22 cellular contexts compared by ENCODE assay signal in the genomic region with DNA sequence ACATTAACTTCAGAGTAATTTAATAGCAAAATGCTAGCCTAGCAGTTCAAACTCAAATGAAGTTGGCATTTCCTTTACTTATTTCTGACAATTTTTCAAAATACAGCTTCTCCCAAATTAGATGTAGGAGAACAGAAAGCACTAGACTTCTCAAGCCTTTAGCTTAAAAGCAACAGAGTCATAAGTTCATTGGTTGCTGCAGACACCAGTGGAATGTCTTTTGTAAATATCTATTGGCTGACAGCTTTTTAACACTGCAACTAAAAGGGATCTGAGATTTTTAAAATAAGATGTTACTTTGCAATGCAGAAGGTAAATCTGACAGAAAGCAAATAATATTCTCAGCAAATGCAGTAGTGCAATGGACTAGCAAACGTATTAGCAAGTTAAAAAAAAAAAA.
A peak's percentile ranks its signal among the peaks of the same experiment; 100 is the strongest.
DNase-seq lines count a peak whose midpoint lies in the region; ATAC-seq and TF ChIP-seq lines count a peak whose summit lies in the region.
"Had no signal": no experiment of that assay in that cellular context is flagged by ENCODE, and none has a peak within 500 bp of the region (broad histone marks: within the 10 kb centered on the region; RNA-seq: fewer than 3 reads in every experiment).

No MANE protein-coding gene starts in this region.

- H4K8ac ChIP-seq in IMR-90 (ENCODE audit: low read depth in 2 of 2, low read length in 2 of 2): no peak overlapping the region

- no peak overlapping the region for H2BK120ac ChIP-seq in IMR-90 (ENCODE audit: low read depth, low read length)

- H3K4me2 ChIP-seq in IMR-90 (ENCODE audit: low read depth, low read length): no peak overlapping the region
- H3K4me2 ChIP-seq: A549, BLaER1 had no signal

- H3K79me1 ChIP-seq in IMR-90 (ENCODE audit: low read depth in 1 of 2, low read length in 2 of 2): no peaks in the 10 kb centered on the region

- no peak overlapping the region for H2AK9ac ChIP-seq in IMR-90 (replicated peaks; ENCODE audit: low read depth, low read length, poor library complexity)

- TF ChIP-seq POLR2A in IMR-90 (IDR thresholded peaks at IDR 0.05; ENCODE audit: low read depth, low read length) (no peak), esophagus squamous epithelium (IDR thresholded peaks at IDR 0.05) (no peak), transverse colon (IDR thresholded peaks at IDR 0.05) (no peak)

- H3K27ac ChIP-seq in ACC112 (ENCODE audit: low read depth, low read length) (no peak overlapping the region), IMR-90 (ENCODE audit: insufficient read depth, low read length) (no peak overlapping the region), SK-N-MC (peak overlapping the region; percentile 6; the same call in 1 of the 2 replicates), esophagus squamous epithelium (no peak overlapping the region), transverse colon (no peak overlapping the region)
- H3K27ac ChIP-seq: 22Rv1, A549, BLaER1 had no signal

- dilution Hi-C loops in IMR-90 (cut with HindIII; ENCODE audit: low sequenced_read_pairs, unreplicated experiment): no loop called here

- TF ChIP-seq EP300 in transverse colon (IDR thresholded peaks at IDR 0.05; ENCODE audit: low read depth): no peak

- H3K9ac ChIP-seq in IMR-90 (ENCODE audit: low read depth, low read length) (no peak overlapping the region), SK-N-MC (ENCODE audit: insufficient read length) (peak overlapping the region; percentile 24)
- H3K9ac ChIP-seq: BLaER1 had no signal

- H3K4me1 ChIP-seq in ACC112 (ENCODE audit: control insufficient read depth, insufficient read depth, low read length, unreplicated experiment) (no peaks in the 10 kb centered on the region), IMR-90 (ENCODE audit: control insufficient read depth, insufficient read depth, low read length) (no peaks in the 10 kb centered on the region), esophagus squamous epithelium (peaks cover 0 to 19% (median 0%) of the 10 kb centered on the region in 3 donors), transverse colon (no peaks in the 10 kb centered on the region)
- H3K4me1 ChIP-seq: A549, BE2C had no signal

- H3K36me3 ChIP-seq in ACC112 (ENCODE audit: insufficient read depth, low read length) (no peaks in the 10 kb centered on the region), IMR-90 (ENCODE audit: control insufficient read depth, insufficient read depth, low read length) (no peaks in the 10 kb centered on the region), SK-N-MC (ENCODE audit: insufficient read depth, low read length) (no peaks in the 10 kb centered on the region), esophagus squamous epithelium (no peaks in the 10 kb centered on the region), transverse colon (no peaks in the 10 kb centered on the region)
- H3K36me3 ChIP-seq: BE2C, BLaER1 had no signal

- TF ChIP-seq CTCF in IMR-90 (conservative IDR thresholded peaks at IDR 0.05; ENCODE audit: low read depth, low read length) (no peak), esophagus squamous epithelium (IDR thresholded peaks at IDR 0.05) (no peak), transverse colon (IDR thresholded peaks at IDR 0.05) (no peak)

- POLR2A ChIA-PET in IMR-90 (lab: Charles Lee; ENCODE audit: unreplicated experiment): no interaction called here

- no peak overlapping the region for H4K91ac ChIP-seq in IMR-90 (ENCODE audit: insufficient read depth, low read depth, low read length)

- H2BK15ac ChIP-seq in IMR-90 (ENCODE audit: low read depth, low read length): no peak overlapping the region

- intact Hi-C loops in IMR-90 (cut with micrococcal nuclease) (loop anchor here (2.0 to 10.0 kb wide), 2 partner anchors 273 to 507 kb away; no protein-coding TSS in a partner anchor), esophagus squamous epithelium (cut with DNase I) (loop anchor here (10.0 kb wide), 1 partner anchor 63 kb away; no protein-coding TSS in a partner anchor), transverse colon (cut with DNase I; ENCODE audit: low total_unique reads) (loop anchor here (2.0 kb wide), 1 partner anchor 423 kb away; no protein-coding TSS in a partner anchor)

- ATAC-seq in IMR-90 (ENCODE audit: low read depth): peak; percentile 77
- ATAC-seq: A549, GM12878 had no signal

- BruUV-seq in IMR-90 (replicated peaks; lab: Mats Ljungman, UMichigan): no TSS peak

- no peak overlapping the region for H3K23ac ChIP-seq in IMR-90 (ENCODE audit: low read depth, low read length)

- H3K27me3 ChIP-seq in ACC112 (ENCODE audit: insufficient read depth, low read length) (no peaks in the 10 kb centered on the region), IMR-90 (ENCODE audit: control insufficient read depth, insufficient read depth, low read length) (no peaks in the 10 kb centered on the region), esophagus squamous epithelium (no peaks in the 10 kb centered on the region), transverse colon (no peaks in the 10 kb centered on the region)
- H3K27me3 ChIP-seq: BE2C, BLaER1 had no signal

- H2AFZ ChIP-seq in ACC112 (ENCODE audit: low read length, unreplicated experiment) (peak overlapping the region; percentile 41), IMR-90 (replicated peaks; ENCODE audit: low read length, poor library complexity) (no peak overlapping the region)

- in situ Hi-C loops in IMR-90 (cut with MboI; ENCODE audit: low sequenced_read_pairs): no loop called here
- in situ Hi-C loops in transverse colon (cut with MboI; ENCODE audit: low pct_ligation_motif_present in 1 of 4, low pct_unique_long_range_greater_than_20kb in 1 of 4, low sequenced_read_pairs in 3 of 4): loop anchor here in 2 of 4 donors (25.0 kb wide), 1 partner anchor 426 kb away; no protein-coding TSS in a partner anchor

- no CpG with 5 or more reads among the region's 1 CpG for WGBS in IMR-90 (ENCODE audit: extremely low coverage in 2 of 2, insufficient read length in 1 of 2), 2 experiments
- 68 to 69% methylated on average over 1 of the region's 1 CpG for WGBS in esophagus squamous epithelium, 2 donors
- 63 to 100% methylated on average over 1 of the region's 1 CpG for WGBS in transverse colon (ENCODE audit: low coverage in 1 of 2), 2 donors

- no peaks in the 10 kb centered on the region for H3K9me3 ChIP-seq in IMR-90 (ENCODE audit: control insufficient read depth, insufficient read depth, low read length)
- no peaks in the 10 kb centered on the region for H3K9me3 ChIP-seq in SK-N-MC (ENCODE audit: low read depth, low read length)
- no peaks in the 10 kb centered on the region for H3K9me3 ChIP-seq in esophagus squamous epithelium
- no peaks in the 10 kb centered on the region for H3K9me3 ChIP-seq in transverse colon
- H3K9me3 ChIP-seq: A549, BE2C, BLaER1 had no signal

- H3K79me2 ChIP-seq in ACC112 (ENCODE audit: control insufficient read depth, insufficient read depth, low read length, unreplicated experiment): no peaks in the 10 kb centered on the region

- no peaks in the 10 kb centered on the region for H3K9me1 ChIP-seq in IMR-90 (ENCODE audit: insufficient read depth, low read length)

- no peak overlapping the region for H3K4me3 ChIP-seq in ACC112 (ENCODE audit: low read depth, low read length)
- H3K4me3 ChIP-seq in IMR-90 (ENCODE audit: insufficient read depth, low read depth, low read length): no peak overlapping the region
- H3K4me3 ChIP-seq in SK-N-MC: no peak overlapping the region
- no peak overlapping the region for H3K4me3 ChIP-seq in esophagus squamous epithelium
- no peak overlapping the region for H3K4me3 ChIP-seq in transverse colon
- H3K4me3 ChIP-seq: A549, BLaER1, GM12878 had no signal

- H2BK20ac ChIP-seq in IMR-90 (ENCODE audit: low read depth, low read length): no peak overlapping the region

- H3K14ac ChIP-seq in IMR-90 (replicated peaks; ENCODE audit: low read depth, low read length): no peak overlapping the region

- no peaks in the 10 kb centered on the region for H4K20me1 ChIP-seq in IMR-90 (ENCODE audit: insufficient read depth, low read length)
- H4K20me1 ChIP-seq: BLaER1 had no signal

- H3K18ac ChIP-seq in IMR-90 (ENCODE audit: low read depth, low read length): no peak overlapping the region

- TF ChIP-seq RAD21 in IMR-90 (IDR thresholded peaks at IDR 0.05; ENCODE audit: low read length): no peak

- H3K4ac ChIP-seq in IMR-90 (ENCODE audit: low read depth, low read length): no peak overlapping the region

- DNase-seq in IMR-90: peak; percentile 20
- DNase-seq in SK-N-MC (ENCODE audit: low read depth, low spot score): no peak
- DNase-seq in esophagus squamous epithelium (lab: John Stamatoyannopoulos, UW): no peak
- no peak for DNase-seq in GDM1 (lab: John Stamatoyannopoulos, UW)
- no peak for DNase-seq in transverse colon
- DNase-seq: ACHN; BE2C; C1 segment of cervical spinal cord; CD4-positive, alpha-beta memory T cell; CD4-positive, CD25-positive, alpha-beta regulatory T cell; CD8-positive, alpha-beta memory T cell; COR-L47; DMS 273 treated with DMSO at 0.1 percent for 48 hours; DMS153; DMS53; DMS79; DND-41 had no signal

- CTCF ChIA-PET in IMR-90 (lab: Yijun Ruan, JAX): interaction anchor here (0.6 to 1.9 kb wide), 5 partner anchors 10 to 423 kb away, joined by 3 to 8 read pairs (median 5); no protein-coding TSS in a partner anchor

- H2BK5ac ChIP-seq in IMR-90 (ENCODE audit: low read depth, low read length, poor library complexity, severe bottlenecking): no peak overlapping the region

- no peak overlapping the region for H3K56ac ChIP-seq in IMR-90 (ENCODE audit: extremely low read depth, insufficient read depth, low read length)

- H2AK5ac ChIP-seq in IMR-90 (ENCODE audit: low read depth, low read length): no peak overlapping the region

- no peak overlapping the region for H4K5ac ChIP-seq in IMR-90 (ENCODE audit: low read depth, low read length)

TF ChIP-seq in IMR-90, 13 proteins besides CTCF, POLR2A, EP300 and RAD21 (continues in another document):
- TF ChIP-seq BHLHE40 (IDR thresholded peaks at IDR 0.05; ENCODE audit: low read depth, low read length) (no peak), MAZ (IDR thresholded peaks at IDR 0.05; ENCODE audit: borderline replicate concordance, low read depth, low read length) (no peak), FOS (IDR thresholded peaks at IDR 0.05; ENCODE audit: low read depth, low read length) (no peak), SMC3 (IDR thresholded peaks at IDR 0.05; ENCODE audit: low read depth, low read length) (no peak), CEBPB (IDR thresholded peaks at IDR 0.05; ENCODE audit: low read depth, low read length) (no peak), RCOR1 (IDR thresholded peaks at IDR 0.05; ENCODE audit: insufficient replicate concordance, low read length) (no peak), MAFK (IDR thresholded peaks at IDR 0.05; ENCODE audit: low read depth, low read length) (no peak), MXI1 (IDR thresholded peaks at IDR 0.05; ENCODE audit: borderline replicate concordance, low read depth, low read length) (no peak), CHD1 (IDR thresholded peaks at IDR 0.05; ENCODE audit: low read depth, low read length) (no peak)
